ENCODE assay signal across 3 cellular contexts in genomic region chr13:62631124-62631523, GRCh38.
"Had no signal": no experiment of that assay in that cellular context is flagged by ENCODE, and none has a peak within 500 bp of the region (broad histone marks: within the 10 kb centered on the region; RNA-seq: fewer than 3 reads in every experiment).

No MANE protein-coding gene starts in this region.

- H3K4me3 ChIP-seq: GM12878 had no signal

- DNase-seq: GDM1, GF-D8 had no signal

- ATAC-seq: GM12878 had no signal
